Comparison of ENCODE assay signal across 1 cellular context in the genomic region with DNA sequence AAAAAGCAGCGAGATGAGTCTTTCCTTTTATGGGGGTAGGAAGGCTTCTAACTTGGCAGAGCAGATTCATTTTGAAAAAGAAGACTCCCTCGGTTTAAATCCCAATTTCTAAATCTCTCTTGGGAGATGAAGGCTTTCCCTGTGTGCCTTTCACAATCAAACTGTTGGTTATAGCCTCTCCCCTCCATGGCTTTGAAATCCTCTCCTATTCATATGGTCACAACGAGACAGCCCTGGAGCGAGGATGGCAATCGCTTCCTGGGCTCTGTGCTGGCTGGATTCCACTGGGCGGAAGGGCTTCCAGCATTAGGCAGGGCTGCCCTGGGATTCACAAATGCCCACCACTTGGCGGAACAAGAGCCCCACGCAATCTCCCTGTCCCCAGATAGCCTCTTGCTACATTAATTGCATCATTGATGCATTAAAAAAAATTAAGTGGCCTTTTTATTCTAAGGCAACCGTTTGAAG.
TF ChIP-seq lines count a peak whose summit lies in the region.

No MANE protein-coding gene starts in this region.

TF ChIP-seq in HepG2, 621 proteins besides CTCF, POLR2A, EP300 and RAD21 (continued from another document):
- TF ChIP-seq, protein P1, sequence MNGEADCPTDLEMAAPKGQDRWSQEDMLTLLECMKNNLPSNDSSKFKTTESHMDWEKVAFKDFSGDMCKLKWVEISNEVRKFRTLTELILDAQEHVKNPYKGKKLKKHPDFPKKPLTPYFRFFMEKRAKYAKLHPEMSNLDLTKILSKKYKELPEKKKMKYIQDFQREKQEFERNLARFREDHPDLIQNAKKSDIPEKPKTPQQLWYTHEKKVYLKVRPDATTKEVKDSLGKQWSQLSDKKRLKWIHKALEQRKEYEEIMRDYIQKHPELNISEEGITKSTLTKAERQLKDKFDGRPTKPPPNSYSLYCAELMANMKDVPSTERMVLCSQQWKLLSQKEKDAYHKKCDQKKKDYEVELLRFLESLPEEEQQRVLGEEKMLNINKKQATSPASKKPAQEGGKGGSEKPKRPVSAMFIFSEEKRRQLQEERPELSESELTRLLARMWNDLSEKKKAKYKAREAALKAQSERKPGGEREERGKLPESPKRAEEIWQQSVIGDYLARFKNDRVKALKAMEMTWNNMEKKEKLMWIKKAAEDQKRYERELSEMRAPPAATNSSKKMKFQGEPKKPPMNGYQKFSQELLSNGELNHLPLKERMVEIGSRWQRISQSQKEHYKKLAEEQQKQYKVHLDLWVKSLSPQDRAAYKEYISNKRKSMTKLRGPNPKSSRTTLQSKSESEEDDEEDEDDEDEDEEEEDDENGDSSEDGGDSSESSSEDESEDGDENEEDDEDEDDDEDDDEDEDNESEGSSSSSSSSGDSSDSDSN (CRISPR knock-in tag; IDR thresholded peaks at IDR 0.05), result 0 out of 2 replicates have a peak, but pooled peaks have one; percentile 18
- TF ChIP-seq ELF1 (CRISPR knock-in tag; IDR thresholded peaks at IDR 0.05) (0 out of 2 replicates have a peak, but pooled peaks have one; percentile 23), SNAPC2 (CRISPR knock-in tag; IDR thresholded peaks at IDR 0.05) (no peak), SRF (IDR thresholded peaks at IDR 0.05; ENCODE audit: low read depth, low read length) (peak; percentile 62; the same call in 1 of the 2 replicates), STAG1 (CRISPR knock-in tag; IDR thresholded peaks at IDR 0.05) (peak; percentile 24; the same call in 1 of the 2 replicates), ZBTB38 (CRISPR knock-in tag; IDR thresholded peaks at IDR 0.05) (peak; percentile 47; the same call in 1 of the 2 replicates), CEBPB (IDR thresholded peaks at IDR 0.05; ENCODE audit: borderline replicate concordance, low read depth, low read length) (0 out of 2 replicates have a peak, but pooled peaks have one; percentile 37), IKZF5 (CRISPR knock-in tag; IDR thresholded peaks at IDR 0.05) (0 out of 2 replicates have a peak, but pooled peaks have one; percentile 19), HIC2 (CRISPR knock-in tag; IDR thresholded peaks at IDR 0.05; ENCODE audit: low read depth) (0 out of 2 replicates have a peak, but pooled peaks have one; percentile 48), POLR2G (IDR thresholded peaks at IDR 0.05; ENCODE audit: low read depth, low read length) (peak; percentile 33; the same call in 1 of the 2 replicates), XRCC5 (optimal IDR thresholded peaks at IDR 0.05; ENCODE audit: low read length) (peak; percentile 40), ZFP36 (IDR thresholded peaks at IDR 0.05; ENCODE audit: borderline replicate concordance, low read depth, low read length, partially characterized antibody) (no peak), ZFP82 (CRISPR knock-in tag; IDR thresholded peaks at IDR 0.05; ENCODE audit: borderline replicate concordance) (0 out of 2 replicates have a peak, but pooled peaks have one; percentile 16), ZNF839 (CRISPR knock-in tag; IDR thresholded peaks at IDR 0.05; ENCODE audit: borderline replicate concordance) (no peak), ZNF644 (CRISPR knock-in tag; IDR thresholded peaks at IDR 0.05; ENCODE audit: low read depth) (peak; percentile 69; the same call in 1 of the 2 replicates), HDAC1 (CRISPR knock-in tag; IDR thresholded peaks at IDR 0.05) (0 out of 2 replicates have a peak, but pooled peaks have one; percentile 19), HOMEZ (CRISPR knock-in tag; IDR thresholded peaks at IDR 0.05; ENCODE audit: low read depth) (0 out of 2 replicates have a peak, but pooled peaks have one; percentile 27), DBP (CRISPR knock-in tag; IDR thresholded peaks at IDR 0.05; ENCODE audit: not compliant biosample characterization) (peak; percentile 12), SALL1 (CRISPR knock-in tag; IDR thresholded peaks at IDR 0.05) (peak; percentile 25; the same call in 1 of the 2 replicates)
- TF ChIP-seq, protein P2, sequence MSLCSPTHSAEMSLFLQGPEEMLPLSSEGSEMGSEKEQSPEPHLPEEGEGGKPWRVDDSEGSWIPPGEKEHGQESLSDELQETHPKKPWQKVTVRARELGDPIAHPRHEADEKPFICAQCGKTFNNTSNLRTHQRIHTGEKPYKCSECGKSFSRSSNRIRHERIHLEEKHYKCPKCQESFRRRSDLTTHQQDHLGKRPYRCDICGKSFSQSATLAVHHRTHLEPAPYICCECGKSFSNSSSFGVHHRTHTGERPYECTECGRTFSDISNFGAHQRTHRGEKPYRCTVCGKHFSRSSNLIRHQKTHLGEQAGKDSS (CRISPR knock-in tag; IDR thresholded peaks at IDR 0.05; ENCODE audit: borderline replicate concordance, low read depth), result no peak
